ENCODE assay signal across 8 cellular contexts in genomic region chr20:51624157-51624731, GRCh38.
DNase-seq lines count a peak whose midpoint lies in the region; ATAC-seq and TF ChIP-seq lines count a peak whose summit lies in the region.

No MANE protein-coding gene starts in this region.

- no peaks in the 10 kb centered on the region for H3K9me3 Mint-ChIP-seq in activated CD4-positive, alpha-beta T cell treated with anti-CD3 and anti-CD28 coated beads for 36 hours (ENCODE audit: low read depth)
- H3K9me3 Mint-ChIP-seq in memory B cell, result no peaks in the 10 kb centered on the region

- no peaks in the 10 kb centered on the region for H3K9me3 ChIP-seq in BE2C

- H3K36me3 Mint-ChIP-seq in activated CD4-positive, alpha-beta T cell treated with anti-CD3 and anti-CD28 coated beads for 36 hours (ENCODE audit: low read depth), result no peaks in the 10 kb centered on the region
- no peaks in the 10 kb centered on the region for H3K36me3 Mint-ChIP-seq in memory B cell

- H3K4me1 Mint-ChIP-seq in activated CD4-positive, alpha-beta T cell treated with anti-CD3 and anti-CD28 coated beads for 36 hours, result peaks cover 19% of the 10 kb centered on the region
- H3K4me1 Mint-ChIP-seq in memory B cell, result peaks cover 8% of the 10 kb centered on the region

- peak; percentile 59 for ATAC-seq in GM19467 (IDR thresholded peaks at IDR 0.05; ENCODE audit: unreplicated experiment)
- ATAC-seq in activated CD4-positive, alpha-beta T cell treated with anti-CD3 and anti-CD28 coated beads for 36 hours, result peak; percentile 57
- peak; percentile 53 for ATAC-seq in memory B cell (ENCODE audit: low read depth)
- ATAC-seq in HG02588 (IDR thresholded peaks at IDR 0.05; ENCODE audit: unreplicated experiment), result no peak

- H3K4me1 ChIP-seq in BE2C, result no peaks in the 10 kb centered on the region

- no peak overlapping the region for H3K27ac Mint-ChIP-seq in activated CD4-positive, alpha-beta T cell treated with anti-CD3 and anti-CD28 coated beads for 36 hours
- no peak overlapping the region for H3K27ac Mint-ChIP-seq in memory B cell

- H3K27me3 ChIP-seq in BE2C, result no peaks in the 10 kb centered on the region

- DNase-seq in BE2C (peak; percentile 75), NCI-H2196 treated with DMSO at 0.1 percent for 48 hours (lab: John Stamatoyannopoulos, UW; ENCODE audit: unreplicated experiment) (peak; percentile 47), dermis microvascular lymphatic vessel endothelial cell (ENCODE audit: low read depth in 2 of 2) (peak; percentile 75 to 85), memory B cell (ENCODE audit: low spot score in 2 of 2) (peak; percentile 71 to 72)
- DNase-seq in activated CD4-positive, alpha-beta T cell treated with anti-CD3 and anti-CD28 coated beads for 36 hours, result peak; percentile 85
- DNase-seq in stimulated activated CD8-positive, alpha-beta memory T cell treated with anti-CD3 and anti-CD28 coated beads, Interleukin-7, amount 100 ng/mL, for 24 hours (ENCODE audit: low read depth), result peak; percentile 43

- CTCF ChIA-PET in activated CD4-positive, alpha-beta T cell treated with anti-CD3 and anti-CD28 coated beads for 36 hours (lab: Charles Lee), result interaction anchor here (0.5 to 1.9 kb wide), 16 partner anchors 10 to 574 kb away, joined by 3 to 8 read pairs (median 3); no protein-coding TSS in a partner anchor

- no peaks in the 10 kb centered on the region for H3K36me3 ChIP-seq in BE2C

- no peak overlapping the region for H3K4me3 ChIP-seq in BE2C (ENCODE audit: low read depth, low read length)

- TF ChIP-seq CTCF in BE2C (IDR thresholded peaks at IDR 0.05; ENCODE audit: low read depth, low read length), result peak; percentile 78

- POLR2A ChIA-PET in activated CD4-positive, alpha-beta T cell treated with anti-CD3 and anti-CD28 coated beads for 36 hours (lab: Charles Lee), result interaction anchor here (0.6 kb wide), 2 partner anchors 11 to 384 kb away, joined by 3 to 4 read pairs; no protein-coding TSS in a partner anchor

- H3K4me3 Mint-ChIP-seq in activated CD4-positive, alpha-beta T cell treated with anti-CD3 and anti-CD28 coated beads for 36 hours, result no peak overlapping the region
- H3K4me3 Mint-ChIP-seq in memory B cell, result no peak overlapping the region

- peaks cover 3% of the 10 kb centered on the region for H3K27me3 Mint-ChIP-seq in activated CD4-positive, alpha-beta T cell treated with anti-CD3 and anti-CD28 coated beads for 36 hours
- peaks cover 10% of the 10 kb centered on the region for H3K27me3 Mint-ChIP-seq in memory B cell

- intact Hi-C loops in activated CD4-positive, alpha-beta T cell treated with anti-CD3 and anti-CD28 coated beads for 36 hours (cut with DNase I, micrococcal nuclease), result loop anchor here (1.0 to 2.0 kb wide), 2 partner anchors 252 to 631 kb away; no protein-coding TSS in a partner anchor
